Comparison of ENCODE assay signal across 9 cellular contexts in the genomic region with DNA sequence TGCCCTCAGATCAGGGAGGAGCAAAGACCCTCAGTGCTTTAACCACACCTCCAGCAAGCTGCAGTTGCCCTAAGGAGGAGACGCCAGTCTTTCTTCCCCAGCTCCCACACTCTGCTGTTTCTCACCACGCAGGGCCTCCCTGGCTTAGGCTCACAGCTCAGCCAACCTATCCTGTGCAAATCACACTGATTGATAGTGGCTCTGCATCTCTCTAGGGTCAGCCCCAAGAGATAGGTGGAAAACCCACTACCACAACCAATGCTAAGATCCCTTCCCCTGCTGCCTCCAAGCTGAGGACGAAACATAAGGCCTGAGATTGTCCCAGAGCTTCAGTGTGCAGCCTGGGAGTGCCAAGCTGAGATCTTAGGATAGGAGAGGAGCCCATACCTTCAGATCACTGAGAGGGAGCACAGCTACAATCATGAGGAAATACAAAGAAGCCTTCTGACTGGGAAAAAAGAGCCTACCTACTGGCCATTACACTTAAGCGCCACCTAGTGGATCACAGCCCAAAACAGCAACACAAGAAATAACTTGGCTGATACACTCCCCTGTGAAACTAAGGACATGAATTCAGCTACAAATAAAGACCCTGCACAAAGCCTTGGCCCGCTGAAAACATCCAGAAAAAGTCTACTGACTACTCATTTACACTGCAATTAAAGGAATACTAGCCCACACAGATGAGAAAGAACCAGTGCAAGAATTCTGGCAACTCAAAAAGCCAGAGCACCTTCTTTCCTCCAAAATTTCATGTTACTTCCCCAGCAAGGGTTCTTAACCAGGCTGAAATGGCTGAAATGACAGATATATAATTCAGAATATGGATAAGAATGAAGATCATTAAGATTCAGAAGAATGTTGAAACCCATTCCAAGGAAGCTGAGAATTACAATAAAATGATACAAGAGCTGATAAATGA.
A peak's percentile ranks its signal among the peaks of the same experiment; 100 is the strongest.
DNase-seq lines count a peak whose midpoint lies in the region; ATAC-seq and TF ChIP-seq lines count a peak whose summit lies in the region.
"Had no signal": no experiment of that assay in that cellular context is flagged by ENCODE, and none has a peak within 500 bp of the region (broad histone marks: within the 10 kb centered on the region; RNA-seq: fewer than 3 reads in every experiment).

No MANE protein-coding gene starts in this region.

- peaks cover 4% of the 10 kb centered on the region for H3K9me3 ChIP-seq in adipocyte (ENCODE audit: control insufficient read depth, low read length)
- H3K9me3 ChIP-seq: neutrophil had no signal

- no peaks in the 10 kb centered on the region for H3K36me3 ChIP-seq in adipocyte (ENCODE audit: control insufficient read depth, insufficient read depth, low read length, severe bottlenecking)
- H3K36me3 ChIP-seq: neutrophil had no signal

- no peak overlapping the region for H3K9ac ChIP-seq in adipocyte (ENCODE audit: low read length)

- H3K4me3 ChIP-seq in adipocyte (ENCODE audit: low read length) = no peak overlapping the region

- peaks cover 5% of the 10 kb centered on the region for H3K4me1 ChIP-seq in adipocyte (ENCODE audit: control insufficient read depth, insufficient read depth, low read length)

- DNase-seq in AG20443 (ENCODE audit: low spot score) (peak; percentile 63), NCI-H2196 (lab: John Stamatoyannopoulos, UW; ENCODE audit: unreplicated experiment) (peak; percentile 56), adipocyte (ENCODE audit: low read depth) (peak; percentile 84), iPS DF 4.7 (ENCODE audit: extremely low read depth, low spot score) (peak; percentile 46)
- DNase-seq in stimulated activated naive CD4-positive, alpha-beta T cell treated with Interleukin-2 at 50 U/mL for 16 hours (lab: John Stamatoyannopoulos, UW) = peak; percentile 1

- H3K27me3 ChIP-seq in adipocyte (replicated peaks; ENCODE audit: control insufficient read depth, insufficient read depth, low read length) = no peaks in the 10 kb centered on the region
- H3K27me3 ChIP-seq: neutrophil had no signal

- TF ChIP-seq CTCF in GM12872 (IDR thresholded peaks at IDR 0.05; ENCODE audit: insufficient read depth, low read depth, low read length) = peak; percentile 84

- peak; percentile 85 for ATAC-seq in HG02885 (IDR thresholded peaks at IDR 0.05; ENCODE audit: poor library complexity, unreplicated experiment)
- ATAC-seq in GM21447 (IDR thresholded peaks at IDR 0.05; ENCODE audit: unreplicated experiment) = no peak

Comparison
In these comparisons a context has a peak if more than half of its experiments do, and no peak if none do; other contexts are left out.
1. DNase-seq: peak in every context shown above with its lines; median percentile 84 in adipocyte; 63 in AG20443; 56 in NCI-H2196; 46 in iPS DF 4.7; 1 in stimulated activated naive CD4-positive, alpha-beta T cell treated with Interleukin-2 at 50 U/mL for 16 hours.